Comparison of ENCODE assay signal across 1 cellular context in the genomic region with DNA sequence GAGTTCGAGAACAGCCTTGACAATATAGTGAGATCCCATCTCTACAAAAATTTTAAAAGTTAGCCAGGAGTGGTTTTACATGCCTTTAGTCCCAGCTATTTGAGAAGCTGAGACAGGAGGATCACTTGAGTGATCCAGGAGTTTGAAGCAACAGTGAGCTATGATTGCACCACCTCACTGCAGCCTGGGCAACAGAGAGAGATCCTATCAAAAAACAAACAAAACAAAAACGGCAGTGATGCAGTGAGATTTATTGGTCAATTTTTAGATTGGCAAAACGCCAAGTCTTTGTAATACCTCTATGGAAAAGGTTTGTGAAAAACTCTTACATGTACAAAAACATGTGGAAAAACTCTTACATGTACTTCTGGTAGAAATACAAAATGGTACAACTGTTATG.
TF ChIP-seq lines count a peak whose summit lies in the region.

No MANE protein-coding gene starts in this region.

TF ChIP-seq in HEK293, 187 proteins besides CTCF, POLR2A, EP300 and RAD21 (continued from another document):
- TF ChIP-seq, protein P1, sequence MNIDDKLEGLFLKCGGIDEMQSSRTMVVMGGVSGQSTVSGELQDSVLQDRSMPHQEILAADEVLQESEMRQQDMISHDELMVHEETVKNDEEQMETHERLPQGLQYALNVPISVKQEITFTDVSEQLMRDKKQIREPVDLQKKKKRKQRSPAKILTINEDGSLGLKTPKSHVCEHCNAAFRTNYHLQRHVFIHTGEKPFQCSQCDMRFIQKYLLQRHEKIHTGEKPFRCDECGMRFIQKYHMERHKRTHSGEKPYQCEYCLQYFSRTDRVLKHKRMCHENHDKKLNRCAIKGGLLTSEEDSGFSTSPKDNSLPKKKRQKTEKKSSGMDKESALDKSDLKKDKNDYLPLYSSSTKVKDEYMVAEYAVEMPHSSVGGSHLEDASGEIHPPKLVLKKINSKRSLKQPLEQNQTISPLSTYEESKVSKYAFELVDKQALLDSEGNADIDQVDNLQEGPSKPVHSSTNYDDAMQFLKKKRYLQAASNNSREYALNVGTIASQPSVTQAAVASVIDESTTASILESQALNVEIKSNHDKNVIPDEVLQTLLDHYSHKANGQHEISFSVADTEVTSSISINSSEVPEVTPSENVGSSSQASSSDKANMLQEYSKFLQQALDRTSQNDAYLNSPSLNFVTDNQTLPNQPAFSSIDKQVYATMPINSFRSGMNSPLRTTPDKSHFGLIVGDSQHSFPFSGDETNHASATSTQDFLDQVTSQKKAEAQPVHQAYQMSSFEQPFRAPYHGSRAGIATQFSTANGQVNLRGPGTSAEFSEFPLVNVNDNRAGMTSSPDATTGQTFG (tag by site-specific recombination; IDR thresholded peaks at IDR 0.05; ENCODE audit: borderline replicate concordance) = no peak
- TF ChIP-seq ZNF692 (tag by site-specific recombination; IDR thresholded peaks at IDR 0.05) (peak; percentile 34; the same call in 1 of the 2 replicates), ZNF530 (tag by site-specific recombination; IDR thresholded peaks at IDR 0.05; ENCODE audit: low read depth) (no peak), ZIC2 (tag by site-specific recombination; IDR thresholded peaks at IDR 0.05) (no peak), ZSCAN30 (tag by site-specific recombination; IDR thresholded peaks at IDR 0.05) (peak; percentile 27; the same call in 1 of the 2 replicates), SCRT1 (tag by site-specific recombination; IDR thresholded peaks at IDR 0.05; ENCODE audit: borderline replicate concordance) (no peak), ZNF132 (tag by site-specific recombination; IDR thresholded peaks at IDR 0.05; ENCODE audit: borderline replicate concordance) (no peak), MZF1 (tag by site-specific recombination; IDR thresholded peaks at IDR 0.05; ENCODE audit: borderline replicate concordance) (peak; percentile 37; the same call in 1 of the 2 replicates), ZNF394 (tag by site-specific recombination; IDR thresholded peaks at IDR 0.05; ENCODE audit: borderline replicate concordance) (peak; percentile 48; the same call in 1 of the 2 replicates), HOXC10 (CRISPR knock-in tag; IDR thresholded peaks at IDR 0.05) (no peak), ZBTB17 (tag by site-specific recombination; IDR thresholded peaks at IDR 0.05) (peak; percentile 46), ZNF677 (tag by site-specific recombination; IDR thresholded peaks at IDR 0.05) (no peak), SCRT2 (tag by site-specific recombination; IDR thresholded peaks at IDR 0.05) (peak; percentile 78), ZNF248 (tag by site-specific recombination; IDR thresholded peaks at IDR 0.05) (no peak), ZNF558 (tag by site-specific recombination; IDR thresholded peaks at IDR 0.05) (0 out of 2 replicates have a peak, but pooled peaks have one; percentile 20), ZNF626 (tag by site-specific recombination; IDR thresholded peaks at IDR 0.05) (no peak), TRIM28 (IDR thresholded peaks at IDR 0.05; ENCODE audit: borderline replicate concordance, low read length) (peak; percentile 68; the same call in 1 of the 2 replicates)
- TF ChIP-seq, protein P2, sequence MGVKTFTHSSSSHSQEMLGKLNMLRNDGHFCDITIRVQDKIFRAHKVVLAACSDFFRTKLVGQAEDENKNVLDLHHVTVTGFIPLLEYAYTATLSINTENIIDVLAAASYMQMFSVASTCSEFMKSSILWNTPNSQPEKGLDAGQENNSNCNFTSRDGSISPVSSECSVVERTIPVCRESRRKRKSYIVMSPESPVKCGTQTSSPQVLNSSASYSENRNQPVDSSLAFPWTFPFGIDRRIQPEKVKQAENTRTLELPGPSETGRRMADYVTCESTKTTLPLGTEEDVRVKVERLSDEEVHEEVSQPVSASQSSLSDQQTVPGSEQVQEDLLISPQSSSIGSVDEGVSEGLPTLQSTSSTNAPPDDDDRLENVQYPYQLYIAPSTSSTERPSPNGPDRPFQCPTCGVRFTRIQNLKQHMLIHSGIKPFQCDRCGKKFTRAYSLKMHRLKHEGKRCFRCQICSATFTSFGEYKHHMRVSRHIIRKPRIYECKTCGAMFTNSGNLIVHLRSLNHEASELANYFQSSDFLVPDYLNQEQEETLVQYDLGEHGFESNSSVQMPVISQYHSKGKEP (tag by site-specific recombination; IDR thresholded peaks at IDR 0.05) = peak; percentile 79; the same call in 1 of the 2 replicates
- TF ChIP-seq, protein P3, sequence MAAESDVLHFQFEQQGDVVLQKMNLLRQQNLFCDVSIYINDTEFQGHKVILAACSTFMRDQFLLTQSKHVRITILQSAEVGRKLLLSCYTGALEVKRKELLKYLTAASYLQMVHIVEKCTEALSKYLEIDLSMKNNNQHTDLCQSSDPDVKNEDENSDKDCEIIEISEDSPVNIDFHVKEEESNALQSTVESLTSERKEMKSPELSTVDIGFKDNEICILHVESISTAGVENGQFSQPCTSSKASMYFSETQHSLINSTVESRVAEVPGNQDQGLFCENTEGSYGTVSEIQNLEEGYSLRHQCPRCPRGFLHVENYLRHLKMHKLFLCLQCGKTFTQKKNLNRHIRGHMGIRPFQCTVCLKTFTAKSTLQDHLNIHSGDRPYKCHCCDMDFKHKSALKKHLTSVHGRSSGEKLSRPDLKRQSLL (tag by site-specific recombination; IDR thresholded peaks at IDR 0.05) = no peak
- TF ChIP-seq, protein P4, sequence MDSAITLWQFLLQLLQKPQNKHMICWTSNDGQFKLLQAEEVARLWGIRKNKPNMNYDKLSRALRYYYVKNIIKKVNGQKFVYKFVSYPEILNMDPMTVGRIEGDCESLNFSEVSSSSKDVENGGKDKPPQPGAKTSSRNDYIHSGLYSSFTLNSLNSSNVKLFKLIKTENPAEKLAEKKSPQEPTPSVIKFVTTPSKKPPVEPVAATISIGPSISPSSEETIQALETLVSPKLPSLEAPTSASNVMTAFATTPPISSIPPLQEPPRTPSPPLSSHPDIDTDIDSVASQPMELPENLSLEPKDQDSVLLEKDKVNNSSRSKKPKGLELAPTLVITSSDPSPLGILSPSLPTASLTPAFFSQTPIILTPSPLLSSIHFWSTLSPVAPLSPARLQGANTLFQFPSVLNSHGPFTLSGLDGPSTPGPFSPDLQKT (IDR thresholded peaks at IDR 0.05; ENCODE audit: borderline replicate concordance, low read depth, low read length) = no peak
- TF ChIP-seq, protein P5, sequence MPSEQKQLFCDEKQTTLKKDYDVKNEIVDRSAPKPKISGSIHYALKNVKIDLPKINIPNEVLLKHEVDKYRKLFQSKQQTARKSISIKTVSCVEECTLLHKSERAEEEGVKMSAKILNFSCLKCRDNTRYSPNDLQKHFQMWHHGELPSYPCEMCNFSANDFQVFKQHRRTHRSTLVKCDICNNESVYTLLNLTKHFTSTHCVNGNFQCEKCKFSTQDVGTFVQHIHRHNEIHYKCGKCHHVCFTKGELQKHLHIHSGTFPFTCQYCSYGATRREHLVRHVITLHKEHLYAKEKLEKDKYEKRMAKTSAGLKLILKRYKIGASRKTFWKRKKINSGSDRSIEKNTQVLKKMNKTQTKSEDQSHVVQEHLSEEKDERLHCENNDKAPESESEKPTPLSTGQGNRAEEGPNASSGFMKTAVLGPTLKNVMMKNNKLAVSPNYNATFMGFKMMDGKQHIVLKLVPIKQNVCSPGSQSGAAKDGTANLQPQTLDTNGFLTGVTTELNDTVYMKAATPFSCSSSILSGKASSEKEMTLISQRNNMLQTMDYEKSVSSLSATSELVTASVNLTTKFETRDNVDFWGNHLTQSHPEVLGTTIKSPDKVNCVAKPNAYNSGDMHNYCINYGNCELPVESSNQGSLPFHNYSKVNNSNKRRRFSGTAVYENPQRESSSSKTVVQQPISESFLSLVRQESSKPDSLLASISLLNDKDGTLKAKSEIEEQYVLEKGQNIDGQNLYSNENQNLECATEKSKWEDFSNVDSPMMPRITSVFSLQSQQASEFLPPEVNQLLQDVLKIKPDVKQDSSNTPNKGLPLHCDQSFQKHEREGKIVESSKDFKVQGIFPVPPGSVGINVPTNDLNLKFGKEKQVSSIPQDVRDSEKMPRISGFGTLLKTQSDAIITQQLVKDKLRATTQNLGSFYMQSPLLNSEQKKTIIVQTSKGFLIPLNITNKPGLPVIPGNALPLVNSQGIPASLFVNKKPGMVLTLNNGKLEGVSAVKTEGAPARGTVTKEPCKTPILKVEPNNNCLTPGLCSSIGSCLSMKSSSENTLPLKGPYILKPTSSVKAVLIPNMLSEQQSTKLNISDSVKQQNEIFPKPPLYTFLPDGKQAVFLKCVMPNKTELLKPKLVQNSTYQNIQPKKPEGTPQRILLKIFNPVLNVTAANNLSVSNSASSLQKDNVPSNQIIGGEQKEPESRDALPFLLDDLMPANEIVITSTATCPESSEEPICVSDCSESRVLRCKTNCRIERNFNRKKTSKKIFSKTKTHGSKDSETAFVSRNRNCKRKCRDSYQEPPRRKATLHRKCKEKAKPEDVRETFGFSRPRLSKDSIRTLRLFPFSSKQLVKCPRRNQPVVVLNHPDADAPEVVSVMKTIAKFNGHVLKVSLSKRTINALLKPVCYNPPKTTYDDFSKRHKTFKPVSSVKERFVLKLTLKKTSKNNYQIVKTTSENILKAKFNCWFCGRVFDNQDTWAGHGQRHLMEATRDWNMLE (tag by site-specific recombination; conservative IDR thresholded peaks at IDR 0.05; ENCODE audit: low read depth) = no peak; the same call in 1 of the 2 replicates
- TF ChIP-seq, protein P6, sequence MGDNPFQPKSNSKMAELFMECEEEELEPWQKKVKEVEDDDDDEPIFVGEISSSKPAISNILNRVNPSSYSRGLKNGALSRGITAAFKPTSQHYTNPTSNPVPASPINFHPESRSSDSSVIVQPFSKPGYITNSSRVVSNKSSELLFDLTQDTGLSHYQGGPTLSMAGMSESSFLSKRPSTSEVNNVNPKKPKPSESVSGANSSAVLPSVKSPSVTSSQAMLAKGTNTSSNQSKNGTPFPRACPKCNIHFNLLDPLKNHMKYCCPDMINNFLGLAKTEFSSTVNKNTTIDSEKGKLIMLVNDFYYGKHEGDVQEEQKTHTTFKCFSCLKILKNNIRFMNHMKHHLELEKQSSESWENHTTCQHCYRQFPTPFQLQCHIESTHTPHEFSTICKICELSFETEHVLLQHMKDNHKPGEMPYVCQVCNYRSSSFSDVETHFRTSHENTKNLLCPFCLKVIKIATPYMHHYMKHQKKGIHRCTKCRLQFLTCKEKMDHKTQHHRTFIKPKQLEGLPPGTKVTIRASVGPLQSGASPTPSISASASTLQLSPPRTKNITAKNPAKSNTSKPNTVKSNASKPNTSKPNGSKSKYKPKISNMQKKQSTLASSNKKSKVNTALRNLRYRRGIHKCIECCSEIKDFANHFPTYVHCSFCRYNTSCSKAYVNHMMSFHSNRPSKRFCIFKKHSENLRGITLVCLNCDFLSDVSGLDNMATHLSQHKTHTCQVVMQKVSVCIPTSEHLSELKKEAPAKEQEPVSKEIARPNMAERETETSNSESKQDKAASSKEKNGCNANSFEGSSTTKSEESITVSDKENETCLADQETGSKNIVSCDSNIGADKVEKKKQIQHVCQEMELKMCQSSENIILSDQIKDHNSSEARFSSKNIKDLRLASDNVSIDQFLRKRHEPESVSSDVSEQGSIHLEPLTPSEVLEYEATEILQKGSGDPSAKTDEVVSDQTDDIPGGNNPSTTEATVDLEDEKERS (tag by site-specific recombination; IDR thresholded peaks at IDR 0.05) = no peak
